ENCODE assay signal across 8 cellular contexts in genomic region chr10:22319559-22320558, GRCh38. TPM values are rescaled to one million over a fixed set of nuclear protein-coding genes. Genes with fewer than 3 reads are reported as not detected.
A peak's percentile ranks its signal among the peaks of the same experiment; 100 is the strongest.
DNase-seq lines count a peak whose midpoint lies in the region; ATAC-seq, FAIRE-seq and TF ChIP-seq lines count a peak whose summit lies in the region.

No MANE protein-coding gene starts in this region.

- H4K91ac ChIP-seq in mesenchymal stem cell (ENCODE audit: low read length), result no peak overlapping the region

- H2BK12ac ChIP-seq in mesenchymal stem cell (ENCODE audit: low read length in 2 of 2), result no peak overlapping the region

- no peak for ATAC-seq in GM12878
- no peak for ATAC-seq in HG03045 (IDR thresholded peaks at IDR 0.05; ENCODE audit: unreplicated experiment)

- 14% methylated on average over 40 of the region's 40 CpGs for WGBS in GM12878 (ENCODE audit: insufficient coverage, insufficient replicate concordance, low lambda C conversion rate, missing lambda C conversion rate)
- 12% methylated on average over 24 of the region's 40 CpGs for WGBS in mesenchymal stem cell
- WGBS in urinary bladder, result 33% methylated on average over 40 of the region's 40 CpGs

- H3K27me3 ChIP-seq in HUES6 (ENCODE audit: control insufficient read depth, insufficient read depth, low read length) (peaks cover 84% of the 10 kb centered on the region), GM12878 (replicated peaks in 1 of 2; ENCODE audit: control insufficient read depth in 2 of 2, insufficient read depth in 2 of 2, low read length in 1 of 2) (peaks cover 3 to 14% of the 10 kb centered on the region in 2 experiments), mesenchymal stem cell (ENCODE audit: control insufficient read depth in 1 of 2, insufficient read depth in 1 of 2, low read length in 2 of 2) (peaks cover 22 to 27% of the 10 kb centered on the region in 2 experiments)

- intact Hi-C loops in GM12878 (cut with micrococcal nuclease; ENCODE audit: unreplicated experiment), result loop anchor here (5.0 to 10.0 kb wide), 6 partner anchors 68 to 825 kb away; partner anchors contain the start of genes DNAJC1 and PIP4K2A

- H3K23ac ChIP-seq in mesenchymal stem cell (ENCODE audit: low read length in 2 of 2), result no peak overlapping the region

- H3K27ac ChIP-seq in C4-2B, result peak overlapping the region; percentile 100
- no peak overlapping the region for H3K27ac ChIP-seq in HUES6 (ENCODE audit: low read depth, low read length)
- peak overlapping the region; percentile 33; the same call in 1 of the 2 replicates for H3K27ac ChIP-seq in GM12878 (ENCODE audit: control insufficient read depth, insufficient read depth)
- H3K27ac ChIP-seq in mesenchymal stem cell (ENCODE audit: low read length, poor library complexity, severe bottlenecking), result no peak overlapping the region
- H3K27ac ChIP-seq in urinary bladder (ENCODE audit: low read depth), result peak overlapping the region; percentile 87

- no peak overlapping the region for H2BK5ac ChIP-seq in mesenchymal stem cell (ENCODE audit: low read depth, low read length, poor library complexity, severe bottlenecking)

- TF ChIP-seq CTCF in C4-2B (conservative IDR thresholded peaks at IDR 0.05) (no peak), GM12878 (IDR thresholded peaks at IDR 0.05 in 2 of 3, conservative IDR thresholded peaks at IDR 0.05 in 1 of 3; ENCODE audit: control insufficient read depth in 2 of 3, extremely low read depth in 1 of 3, insufficient read depth in 1 of 3, low read depth in 3 of 3, low read length in 3 of 3) (no peak)

- H3K4me3 ChIP-seq in HUES6 (ENCODE audit: low read depth, low read length) (peak overlapping the region; percentile 53), GM12878 (peak overlapping the region; percentile 56; the same call in 1 of the 2 replicates), mesenchymal stem cell (ENCODE audit: insufficient read depth in 1 of 2, low read depth in 1 of 2, low read length in 2 of 2) (peak overlapping the region; percentile 66 to 76), urinary bladder (ENCODE audit: low read depth, low read length) (peak overlapping the region; percentile 92)

- peaks cover 13% of the 10 kb centered on the region for H3K79me1 ChIP-seq in mesenchymal stem cell (replicated peaks; ENCODE audit: low read length, poor library complexity, severe bottlenecking)

- no peak overlapping the region for H3K4ac ChIP-seq in mesenchymal stem cell (ENCODE audit: low read depth in 1 of 2, low read length in 2 of 2)

- SMC1A ChIA-PET in GM12878 (lab: Charles Lee; ENCODE audit: uncharacterized antibody, unreplicated experiment), result interaction anchor here (1.0 kb wide), 1 partner anchor 24 kb away, joined by 3 read pairs; no protein-coding TSS in a partner anchor

- H3K4me2 ChIP-seq in GM12878 (ENCODE audit: control insufficient read depth, insufficient read depth) (peak overlapping the region; percentile 89), mesenchymal stem cell (ENCODE audit: low read length, poor library complexity, severe bottlenecking) (peak overlapping the region; percentile 94)

- H2BK15ac ChIP-seq in mesenchymal stem cell (ENCODE audit: low read depth, poor library complexity, severe bottlenecking), result no peak overlapping the region

- no peak for TF ChIP-seq RAD21 in GM12878 (IDR thresholded peaks at IDR 0.05; ENCODE audit: insufficient read depth, low read depth, low read length)

- H2AK5ac ChIP-seq in mesenchymal stem cell (ENCODE audit: low read length, severe bottlenecking), result no peak overlapping the region

- peaks cover 17% of the 10 kb centered on the region for H3K79me2 ChIP-seq in GM12878 (ENCODE audit: control insufficient read depth, insufficient read depth, low read length)

- DNase-seq in GM12878 (ENCODE audit: low read depth, low spot score) (no peak), mesenchymal stem cell (peak; percentile 38), NCI-H345 treated with DMSO at 0.1 percent for 48 hours (lab: John Stamatoyannopoulos, UW; ENCODE audit: unreplicated experiment) (no peak), NCI-H2081 treated with DMSO at 0.1 percent for 48 hours (lab: John Stamatoyannopoulos, UW) (no peak)

- no peak; a peak in 1 of 4 replicates for TF ChIP-seq EP300 in GM12878 (IDR thresholded peaks at IDR 0.05; ENCODE audit: borderline replicate concordance in 1 of 2, control insufficient read depth in 1 of 2, low read depth in 2 of 2, low read length in 2 of 2)

- POLR2A ChIA-PET in GM12878 (lab: Charles Lee), result interaction anchor here (1.3 kb wide), 1 partner anchor 20 kb away, joined by 4 read pairs; no protein-coding TSS in a partner anchor

- peaks cover 2% of the 10 kb centered on the region; the same call in 1 of the 2 replicates for H4K20me1 ChIP-seq in GM12878 (ENCODE audit: control insufficient read depth, insufficient read depth)

- H3K9ac ChIP-seq in HUES6 (ENCODE audit: low read length) (no peak overlapping the region), GM12878 (ENCODE audit: control insufficient read depth, insufficient read depth, low read length) (peak overlapping the region; percentile 62), mesenchymal stem cell (ENCODE audit: low read length) (peak overlapping the region; percentile 91)

- peak overlapping the region; percentile 61 for H2BK120ac ChIP-seq in mesenchymal stem cell (ENCODE audit: low read depth, low read length)

- H3K4me1 ChIP-seq in HUES6 (ENCODE audit: control insufficient read depth, insufficient read depth, low read length) (peaks cover 46% of the 10 kb centered on the region), GM12878 (ENCODE audit: control insufficient read depth, insufficient read depth, low read length) (peaks cover 27% of the 10 kb centered on the region), mesenchymal stem cell (ENCODE audit: control insufficient read depth, insufficient read depth, low read depth, low read length) (no peaks in the 10 kb centered on the region), urinary bladder (ENCODE audit: insufficient read depth) (no peaks in the 10 kb centered on the region)

- in situ Hi-C loops in GM12878 (cut with MboI), result loop anchor here (5.0 kb wide), 2 partner anchors 313 to 793 kb away; partner anchors contain the start of gene SKIDA1

- H2AFZ ChIP-seq in GM12878 (ENCODE audit: control insufficient read depth, low read depth, low read length), result peak overlapping the region; percentile 55
- H2AFZ ChIP-seq in mesenchymal stem cell (ENCODE audit: low read depth, low read length), result no peak overlapping the region

- no peak overlapping the region for H4K8ac ChIP-seq in mesenchymal stem cell (ENCODE audit: low read length)

- CTCF ChIA-PET in GM12878 (lab: Yijun Ruan, JAX), result interaction anchor here (1.0 kb wide), 1 partner anchor 669 kb away, joined by 3 read pairs; no protein-coding TSS in a partner anchor

- TF ChIP-seq POLR2A in GM12878 (IDR thresholded peaks at IDR 0.05; ENCODE audit: low read depth, low read length), result no peak

- no TSS peak for BruUV-seq in GM12878 (replicated peaks; lab: Mats Ljungman, UMichigan)

- H3K9me3 ChIP-seq in HUES6 (ENCODE audit: control insufficient read depth, insufficient read depth, low read depth, low read length), result no peaks in the 10 kb centered on the region
- H3K9me3 ChIP-seq in GM12878 (replicated peaks; ENCODE audit: control insufficient read depth, insufficient read depth, low read length), result peaks cover 2% of the 10 kb centered on the region; the same call in 2 of the 3 replicates
- no peaks in the 10 kb centered on the region for H3K9me3 ChIP-seq in mesenchymal stem cell (ENCODE audit: control insufficient read depth, low read length)

- no peak overlapping the region for H3K14ac ChIP-seq in mesenchymal stem cell (ENCODE audit: low read length in 2 of 2)

- RAD21 ChIA-PET in GM12878 (lab: Charles Lee; ENCODE audit: unreplicated experiment), result interaction anchor here (0.8 to 1.5 kb wide), 3 partner anchors 21 to 300 kb away, joined by 3 to 6 read pairs (median 3); no protein-coding TSS in a partner anchor

- no peak for FAIRE-seq in GM12878 (lab: Jason Lieb, UNC)

- H3K36me3 ChIP-seq in HUES6 (ENCODE audit: control insufficient read depth, insufficient read depth, low read length) (no peaks in the 10 kb centered on the region), GM12878 (ENCODE audit: control insufficient read depth in 2 of 2, insufficient read depth in 2 of 2, low read length in 1 of 2) (no peaks in the 10 kb centered on the region; a peak in 1 of 4 replicates), mesenchymal stem cell (ENCODE audit: control insufficient read depth in 1 of 2, insufficient read depth in 2 of 2, low read depth in 1 of 2, low read length in 2 of 2) (no peaks in the 10 kb centered on the region), urinary bladder (ENCODE audit: insufficient read depth) (no peaks in the 10 kb centered on the region)

- peak overlapping the region in 1 of 2 experiments; percentile 33 for H3K18ac ChIP-seq in mesenchymal stem cell (ENCODE audit: low read depth in 1 of 2, low read length in 2 of 2)

RNA-seq across cellular contexts. Expression of gene BMI1, which starts 1.0 kb away (rescaled TPM):
- 43.7 and 47.2 TPM in 2 replicates for total RNA-seq in GM12878 (2013; cell fraction: nucleolus; rRNA removed)
- total RNA-seq in GM12878 (2014; rRNA removed), result 27.5 and 34.6 TPM in 2 replicates
- total RNA-seq in GM12878 (2014; rRNA removed; fragmentation: Illumina TruSeq; extraction: Trizol), result 31.5 and 32.4 TPM in 2 replicates
- total RNA-seq in GM12878 (2021), result 29.1 and 29.4 TPM in 2 replicates
- 10.5 TPM for polyA plus RNA-seq in GM12878 (2011; ENCODE audit: low read depth)
- 49.7 and 70.6 TPM in 2 replicates for polyA plus RNA-seq in GM12878 (2011; rRNA removed)
- 20.6 and 22.9 TPM in 2 replicates for polyA plus RNA-seq in GM12878 (2011; cell fraction: cytosol; rRNA removed)
- polyA plus RNA-seq in GM12878 (2011; cell fraction: nucleus; rRNA removed), result 77.8 and 78.2 TPM in 2 replicates
- polyA plus RNA-seq in GM12878 (2012), result 25.9 and 26.9 TPM in 2 replicates
- polyA plus RNA-seq in GM12878 (2014; fragmentation: Illumina TruSeq; extraction: Trizol), result 32.1 and 39.0 TPM in 2 replicates
- 10 to 100 TPM in 1 of 2 experiments, 1 to 10 TPM in 1; 8.0 to 12.4 TPM for polyA plus RNA-seq in GM12878 (2014; fragmentation: Nextera tagmentation; extraction: Ambion mirVana)
- 24.2 and 24.6 TPM in 2 replicates for polyA plus RNA-seq in GM12878 (2014; rRNA removed)
- 10 to 100 TPM; 17.4 to 19.5 TPM for polyA plus RNA-seq in GM12878 (2016; fragmentation: Nextera tagmentation; extraction: Ambion mirVana)
- polyA minus RNA-seq in GM12878 (2011; rRNA and poly(A)+ RNA removed), result 47.5 and 83.2 TPM in 2 replicates
- 16.7 and 33.9 TPM in 2 replicates for polyA minus RNA-seq in GM12878 (2011; cell fraction: cytosol; rRNA and poly(A)+ RNA removed)
- 18.1 and 22.3 TPM in 2 replicates for polyA minus RNA-seq in GM12878 (2011; cell fraction: nucleus; rRNA and poly(A)+ RNA removed)
- polyA plus RNA-seq in mesenchymal stem cell (2013, experiment 1 of 2), result 9.3 TPM
- 9.1 TPM for polyA plus RNA-seq in mesenchymal stem cell (2013, experiment 2 of 2)
- total RNA-seq in urinary bladder, result 60.1 TPM
- polyA plus RNA-seq in urinary bladder, result 46.6 TPM

RNA-seq across cellular contexts. Expression of gene COMMD3, which starts 3.7 kb away (rescaled TPM):
- total RNA-seq in GM12878 (2013; cell fraction: nucleolus; rRNA removed), result 52.1 and 56.3 TPM in 2 replicates
- total RNA-seq in GM12878 (2014; rRNA removed) (65.3 and 70.9 TPM in 2 replicates), GM12878 (2014; rRNA removed; fragmentation: Illumina TruSeq; extraction: Trizol) (64.5 and 72.3 TPM in 2 replicates), GM12878 (2021) (68.0 and 74.3 TPM in 2 replicates), urinary bladder (46.8 TPM)
- 65.1 TPM for polyA plus RNA-seq in GM12878 (2011; ENCODE audit: low read depth)
- polyA plus RNA-seq in GM12878 (2011; rRNA removed) (101 and 151 TPM in 2 replicates), GM12878 (2014; fragmentation: Illumina TruSeq; extraction: Trizol) (68.1 and 74.9 TPM in 2 replicates), GM12878 (2014; fragmentation: Nextera tagmentation; extraction: Ambion mirVana) (100 to 1,000 TPM; 238 to 248 TPM), GM12878 (2014; rRNA removed) (60.9 and 64.7 TPM in 2 replicates), GM12878 (2016; fragmentation: Nextera tagmentation; extraction: Ambion mirVana) (100 to 1,000 TPM; 171 to 205 TPM), urinary bladder (40.9 TPM)
- 33.9 and 35.7 TPM in 2 replicates for polyA plus RNA-seq in GM12878 (2011; cell fraction: cytosol; rRNA removed)
- polyA plus RNA-seq in GM12878 (2011; cell fraction: nucleus; rRNA removed), result 63.7 and 81.5 TPM in 2 replicates
- polyA plus RNA-seq in GM12878 (2012), result 65.2 and 75.4 TPM in 2 replicates
- 16.1 and 21.0 TPM in 2 replicates for polyA minus RNA-seq in GM12878 (2011; rRNA and poly(A)+ RNA removed)
- 2.5 and 4.7 TPM in 2 replicates for polyA minus RNA-seq in GM12878 (2011; cell fraction: cytosol; rRNA and poly(A)+ RNA removed)
- 21.8 and 26.3 TPM in 2 replicates for polyA minus RNA-seq in GM12878 (2011; cell fraction: nucleus; rRNA and poly(A)+ RNA removed)
- polyA plus RNA-seq in mesenchymal stem cell (2013, experiment 1 of 2), result 46.7 TPM
- 49.3 TPM for polyA plus RNA-seq in mesenchymal stem cell (2013, experiment 2 of 2)

RNA-seq across cellular contexts. Expression of gene SPAG6, which starts 25.4 kb away (rescaled TPM):
- total RNA-seq in GM12878 (2013; cell fraction: nucleolus; rRNA removed), result 0.21 and 0.49 TPM in 2 replicates
- total RNA-seq in GM12878 (2014; rRNA removed) (0.27 and 0.51 TPM in 2 replicates), GM12878 (2014; rRNA removed; fragmentation: Illumina TruSeq; extraction: Trizol) (0.40 and 0.60 TPM in 2 replicates), GM12878 (2021) (0.21 and 0.36 TPM in 2 replicates), urinary bladder (0.37 TPM)
- polyA plus RNA-seq in GM12878 (2011; ENCODE audit: low read depth), result 0.10 TPM
- polyA plus RNA-seq in GM12878 (2011; rRNA removed) (0.34 and 0.71 TPM in 2 replicates), GM12878 (2014; fragmentation: Illumina TruSeq; extraction: Trizol) (0.53 and 0.95 TPM in 2 replicates), GM12878 (2014; fragmentation: Nextera tagmentation; extraction: Ambion mirVana) (under 1 TPM; 0.13 to 0.26 TPM), GM12878 (2014; rRNA removed) (0.65 and 0.99 TPM in 2 replicates), GM12878 (2016; fragmentation: Nextera tagmentation; extraction: Ambion mirVana) (under 1 TPM in 1 of 2 experiments, not detected in 1; 0.43 TPM), urinary bladder (0.03 TPM)
- polyA plus RNA-seq in GM12878 (2011; cell fraction: cytosol; rRNA removed), result 0.16 and 0.25 TPM in 2 replicates
- 0.30 and 0.38 TPM in 2 replicates for polyA plus RNA-seq in GM12878 (2011; cell fraction: nucleus; rRNA removed)
- 0.21 and 0.24 TPM in 2 replicates for polyA plus RNA-seq in GM12878 (2012)
- polyA minus RNA-seq in GM12878 (2011; rRNA and poly(A)+ RNA removed), result 0.21 and 0.22 TPM in 2 replicates
- not detected in 2 replicates for polyA minus RNA-seq in GM12878 (2011; cell fraction: cytosol; rRNA and poly(A)+ RNA removed)
- 0.36 TPM in 1 of 2 replicates, not detected in the other for polyA minus RNA-seq in GM12878 (2011; cell fraction: nucleus; rRNA and poly(A)+ RNA removed)
- not detected for polyA plus RNA-seq in mesenchymal stem cell (2013, experiment 1 of 2)
- polyA plus RNA-seq in mesenchymal stem cell (2013, experiment 2 of 2), result not detected

Comparison
In these comparisons a context has a peak if more than half of its experiments do, and no peak if none do; other contexts are left out.
1. H3K27ac ChIP-seq: peak in C4-2B (single experiment), GM12878 (single experiment) and urinary bladder (single experiment); none in HUES6 (single experiment) and mesenchymal stem cell (single experiment).
2. Peak in every context shown above with its lines, with median percentiles within 50 percentile points of each other: H3K4me3 ChIP-seq.